10 cellular contexts compared by ENCODE assay signal in the genomic region with DNA sequence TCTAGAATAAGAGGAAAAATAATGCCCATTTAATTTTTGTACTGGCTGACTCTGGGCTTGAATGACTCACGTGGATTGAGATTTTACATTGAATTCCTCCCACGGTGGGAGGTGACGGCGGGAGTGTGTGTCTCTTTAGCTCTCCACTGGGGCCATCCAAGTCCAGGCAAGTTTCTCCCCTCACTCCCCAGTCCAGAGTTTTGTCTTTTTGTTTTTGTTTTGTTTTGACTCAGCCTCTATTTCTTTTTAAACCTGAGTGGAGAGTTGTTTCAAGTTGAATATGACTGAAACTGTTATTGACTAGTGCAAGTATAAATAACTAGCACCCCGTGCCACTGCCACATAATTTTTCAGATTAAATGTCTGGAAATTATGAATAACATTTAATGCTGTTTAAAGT. TPM values are rescaled to one million over a fixed set of nuclear protein-coding genes. Genes with fewer than 3 reads are reported as not detected.
DNase-seq lines count a peak whose midpoint lies in the region; ATAC-seq, FAIRE-seq and TF ChIP-seq lines count a peak whose summit lies in the region.
"Had no signal": no experiment of that assay in that cellular context is flagged by ENCODE, and none has a peak within 500 bp of the region (broad histone marks: within the 10 kb centered on the region; RNA-seq: fewer than 3 reads in every experiment).

No MANE protein-coding gene starts in this region.

- no peaks in the 10 kb centered on the region; the same call in 1 of the 2 replicates for H4K20me1 ChIP-seq in GM12878 (ENCODE audit: control insufficient read depth, insufficient read depth)

- peaks cover 21% of the 10 kb centered on the region for H3K4me1 ChIP-seq in GM12878 (ENCODE audit: control insufficient read depth, insufficient read depth, low read length)

- 0 out of 4 replicates have a peak, but pooled peaks of 1 of the 2 experiments have one; percentile 17 for TF ChIP-seq EP300 in GM12878 (IDR thresholded peaks at IDR 0.05; ENCODE audit: borderline replicate concordance in 1 of 2, control insufficient read depth in 1 of 2, low read depth in 2 of 2, low read length in 2 of 2)

- CTCF ChIA-PET in GM12878 (lab: Yijun Ruan, JAX) = interaction anchor here (1.1 to 3.4 kb wide), 4 partner anchors 10 to 106 kb away, joined by 4 to 19 read pairs (median 8); no protein-coding TSS in a partner anchor

- no peak for TF ChIP-seq CTCF in GM12878 (IDR thresholded peaks at IDR 0.05 in 2 of 3, conservative IDR thresholded peaks at IDR 0.05 in 1 of 3; ENCODE audit: control insufficient read depth in 2 of 3, extremely low read depth in 1 of 3, insufficient read depth in 1 of 3, low read depth in 3 of 3, low read length in 3 of 3)

- RAD21 ChIA-PET in GM12878 (lab: Charles Lee; ENCODE audit: unreplicated experiment) = interaction anchor here (0.8 to 3.6 kb wide), 10 partner anchors 10 to 207 kb away, joined by 3 to 22 read pairs (median 5); no protein-coding TSS in a partner anchor

- intact Hi-C loops in GM12878 (cut with micrococcal nuclease; ENCODE audit: unreplicated experiment) = no loop called here

- no peaks in the 10 kb centered on the region; a peak in 1 of 4 replicates for H3K36me3 ChIP-seq in GM12878 (ENCODE audit: control insufficient read depth in 2 of 2, insufficient read depth in 2 of 2, low read length in 1 of 2)

- no peaks in the 10 kb centered on the region for H3K9me3 Mint-ChIP-seq in activated naive CD8-positive, alpha-beta T cell (ENCODE audit: low read depth)
- no peaks in the 10 kb centered on the region for H3K9me3 Mint-ChIP-seq in activated naive CD8-positive, alpha-beta T cell treated with anti-CD3 and anti-CD28 coated beads for 36 hours

- H3K4me3 ChIP-seq in GM12878 = no peak overlapping the region

- H3K9ac ChIP-seq in GM12878 (ENCODE audit: control insufficient read depth, insufficient read depth, low read length) = no peak overlapping the region

- ATAC-seq in HG03354 (IDR thresholded peaks at IDR 0.05; ENCODE audit: poor library complexity, severe bottlenecking, unreplicated experiment) (peak; percentile 72), GM12878 (peak; percentile 86)
- ATAC-seq in stimulated activated naive CD8-positive, alpha-beta T cell treated with anti-CD3 and anti-CD28 coated beads, Interleukin-15, Interleukin-2, amounts not matched to agents 100 U/mL and 50 U/mL, for 24 hours = peak; percentile 75

- TF ChIP-seq POLR2A in GM12878 (IDR thresholded peaks at IDR 0.05; ENCODE audit: low read depth, low read length) = no peak

- peaks cover 15% of the 10 kb centered on the region for H3K79me2 ChIP-seq in GM12878 (ENCODE audit: control insufficient read depth, insufficient read depth, low read length)

- in situ Hi-C loops in GM12878 (cut with MboI) = no loop called here

- DNase-seq in activated naive CD8-positive, alpha-beta T cell treated with anti-CD3 and anti-CD28 coated beads for 36 hours = no peak
- DNase-seq in GM12878 (ENCODE audit: low read depth, low spot score) (peak; percentile 55), NOMO-1 (lab: John Stamatoyannopoulos, UW; ENCODE audit: unreplicated experiment in 2 of 2) (no peak), NCI-H526 treated with DMSO at 0.1 percent for 48 hours (lab: John Stamatoyannopoulos, UW) (no peak), NCI-H524 (lab: John Stamatoyannopoulos, UW) (no peak)
- DNase-seq in stimulated activated naive CD8-positive, alpha-beta T cell treated with anti-CD3 and anti-CD28 coated beads, Interleukin-15, Interleukin-2, amounts not matched to agents 100 U/mL and 50 U/mL, for 24 hours = no peak
- DNase-seq: COR-L47 had no signal

- H3K4me3 Mint-ChIP-seq in activated naive CD8-positive, alpha-beta T cell = peak overlapping the region; percentile 13
- H3K4me3 Mint-ChIP-seq in activated naive CD8-positive, alpha-beta T cell treated with anti-CD3 and anti-CD28 coated beads for 36 hours = no peak overlapping the region

- H3K4me2 ChIP-seq in GM12878 (ENCODE audit: control insufficient read depth, insufficient read depth) = peak overlapping the region; percentile 62; the same call in 1 of the 2 replicates

- H3K27ac Mint-ChIP-seq in activated naive CD8-positive, alpha-beta T cell = peak overlapping the region; percentile 34
- H3K27ac Mint-ChIP-seq in activated naive CD8-positive, alpha-beta T cell treated with anti-CD3 and anti-CD28 coated beads for 36 hours = no peak overlapping the region

- POLR2A ChIA-PET in GM12878 (lab: Charles Lee) = interaction anchor here (1.1 to 2.1 kb wide), 5 partner anchors 11 to 49 kb away, joined by 3 to 8 read pairs (median 4); no protein-coding TSS in a partner anchor

- no TSS peak for BruUV-seq in GM12878 (replicated peaks; lab: Mats Ljungman, UMichigan)

- H3K27me3 Mint-ChIP-seq in activated naive CD8-positive, alpha-beta T cell = no peaks in the 10 kb centered on the region
- no peaks in the 10 kb centered on the region for H3K27me3 Mint-ChIP-seq in activated naive CD8-positive, alpha-beta T cell treated with anti-CD3 and anti-CD28 coated beads for 36 hours

- under 1% methylated on average over 5 of the region's 5 CpGs for WGBS in GM12878 (ENCODE audit: insufficient coverage, insufficient replicate concordance, low lambda C conversion rate, missing lambda C conversion rate)

- no peaks in the 10 kb centered on the region for H3K36me3 Mint-ChIP-seq in activated naive CD8-positive, alpha-beta T cell
- no peaks in the 10 kb centered on the region for H3K36me3 Mint-ChIP-seq in activated naive CD8-positive, alpha-beta T cell treated with anti-CD3 and anti-CD28 coated beads for 36 hours

- SMC1A ChIA-PET in GM12878 (lab: Charles Lee; ENCODE audit: uncharacterized antibody, unreplicated experiment) = interaction anchor here (0.7 to 3.2 kb wide), 11 partner anchors 8 to 96 kb away, joined by 3 to 16 read pairs (median 8); no protein-coding TSS in a partner anchor

- peak overlapping the region; percentile 43; the same call in 1 of the 2 replicates for H3K27ac ChIP-seq in GM12878 (ENCODE audit: control insufficient read depth, insufficient read depth)

- H3K9me3 ChIP-seq in GM12878 (replicated peaks; ENCODE audit: control insufficient read depth, insufficient read depth, low read length) = no peaks in the 10 kb centered on the region; the same call in 2 of the 3 replicates

- TF ChIP-seq RAD21 in GM12878 (IDR thresholded peaks at IDR 0.05; ENCODE audit: insufficient read depth, low read depth, low read length) = no peak

- no peaks in the 10 kb centered on the region for H3K27me3 ChIP-seq in GM12878 (replicated peaks in 1 of 2; ENCODE audit: control insufficient read depth in 2 of 2, insufficient read depth in 2 of 2, low read length in 1 of 2)

- no peak overlapping the region for H2AFZ ChIP-seq in GM12878 (ENCODE audit: control insufficient read depth, low read depth, low read length)

- FAIRE-seq in GM12878 (lab: Jason Lieb, UNC) = peak; percentile 23
- FAIRE-seq: colon had no signal

- peaks cover 24% of the 10 kb centered on the region for H3K4me1 Mint-ChIP-seq in activated naive CD8-positive, alpha-beta T cell (ENCODE audit: low read depth)
- H3K4me1 Mint-ChIP-seq in activated naive CD8-positive, alpha-beta T cell treated with anti-CD3 and anti-CD28 coated beads for 36 hours = peaks cover 11% of the 10 kb centered on the region

RNA-seq across cellular contexts. Expression of a gene that starts 13.6 kb away (rescaled TPM):
- total RNA-seq in activated naive CD8-positive, alpha-beta T cell treated with anti-CD3 and anti-CD28 coated beads for 36 hours = 1 to 10 TPM; 1.5 to 1.7 TPM
- total RNA-seq in GM12878 (2013; cell fraction: nucleolus; rRNA removed) = 19.0 and 21.7 TPM in 2 replicates
- total RNA-seq in GM12878 (2014; rRNA removed) (10.7 and 11.0 TPM in 2 replicates), GM12878 (2014; rRNA removed; fragmentation: Illumina TruSeq; extraction: Trizol) (1.8 and 2.0 TPM in 2 replicates), GM12878 (2021) (8.9 and 9.3 TPM in 2 replicates)
- 1.9 TPM for polyA plus RNA-seq in GM12878 (2011; ENCODE audit: low read depth)
- polyA plus RNA-seq in GM12878 (2011; rRNA removed) (3.7 and 4.5 TPM in 2 replicates), GM12878 (2014; fragmentation: Illumina TruSeq; extraction: Trizol) (0.89 and 1.3 TPM in 2 replicates), GM12878 (2014; fragmentation: Nextera tagmentation; extraction: Ambion mirVana) (1 to 10 TPM in 1 of 2 experiments, under 1 TPM in 1; 0.58 to 1.7 TPM), GM12878 (2014; rRNA removed) (6.3 and 9.3 TPM in 2 replicates), GM12878 (2016; fragmentation: Nextera tagmentation; extraction: Ambion mirVana) (1 to 10 TPM; 7.4 to 8.9 TPM)
- 4.4 and 9.0 TPM in 2 replicates for polyA plus RNA-seq in GM12878 (2011; cell fraction: cytosol; rRNA removed)
- 4.8 and 7.7 TPM in 2 replicates for polyA plus RNA-seq in GM12878 (2011; cell fraction: nucleus; rRNA removed)
- polyA plus RNA-seq in GM12878 (2012) = 6.1 and 7.9 TPM in 2 replicates
- 3.3 and 3.4 TPM in 2 replicates for polyA minus RNA-seq in GM12878 (2011; rRNA and poly(A)+ RNA removed)
- 4.3 and 5.1 TPM in 2 replicates for polyA minus RNA-seq in GM12878 (2011; cell fraction: cytosol; rRNA and poly(A)+ RNA removed)
- polyA minus RNA-seq in GM12878 (2011; cell fraction: nucleus; rRNA and poly(A)+ RNA removed) = 8.1 and 15.2 TPM in 2 replicates

RNA-seq across cellular contexts. Expression of a gene that starts 41.9 kb away (rescaled TPM):
- 1 to 10 TPM; 1.3 to 1.7 TPM for total RNA-seq in activated naive CD8-positive, alpha-beta T cell treated with anti-CD3 and anti-CD28 coated beads for 36 hours
- 10.0 and 12.3 TPM in 2 replicates for total RNA-seq in GM12878 (2013; cell fraction: nucleolus; rRNA removed)
- 1.8 and 2.1 TPM in 2 replicates for total RNA-seq in GM12878 (2014; rRNA removed)
- 2.7 and 3.7 TPM in 2 replicates for total RNA-seq in GM12878 (2014; rRNA removed; fragmentation: Illumina TruSeq; extraction: Trizol)
- total RNA-seq in GM12878 (2021) = 2.7 and 3.3 TPM in 2 replicates
- polyA plus RNA-seq in GM12878 (2011; ENCODE audit: low read depth) = 1.2 TPM
- 2.8 and 3.0 TPM in 2 replicates for polyA plus RNA-seq in GM12878 (2011; rRNA removed)
- 1.8 and 2.1 TPM in 2 replicates for polyA plus RNA-seq in GM12878 (2011; cell fraction: cytosol; rRNA removed)
- polyA plus RNA-seq in GM12878 (2011; cell fraction: nucleus; rRNA removed) = 1.5 and 1.8 TPM in 2 replicates
- 1.3 and 1.7 TPM in 2 replicates for polyA plus RNA-seq in GM12878 (2012)
- polyA plus RNA-seq in GM12878 (2014; fragmentation: Illumina TruSeq; extraction: Trizol) = 1.8 and 2.1 TPM in 2 replicates
- polyA plus RNA-seq in GM12878 (2014; fragmentation: Nextera tagmentation; extraction: Ambion mirVana) = 1 to 10 TPM; 1.0 to 1.2 TPM
- polyA plus RNA-seq in GM12878 (2014; rRNA removed) = 1.2 and 1.8 TPM in 2 replicates
- 1 to 10 TPM; 1.1 to 1.5 TPM for polyA plus RNA-seq in GM12878 (2016; fragmentation: Nextera tagmentation; extraction: Ambion mirVana)
- 3.1 and 3.7 TPM in 2 replicates for polyA minus RNA-seq in GM12878 (2011; rRNA and poly(A)+ RNA removed)
- polyA minus RNA-seq in GM12878 (2011; cell fraction: cytosol; rRNA and poly(A)+ RNA removed) = 1.8 TPM in 1 of 2 replicates, not detected in the other
- polyA minus RNA-seq in GM12878 (2011; cell fraction: nucleus; rRNA and poly(A)+ RNA removed) = 1.7 and 4.5 TPM in 2 replicates
